Comparison of ENCODE assay signal across 8 cellular contexts in genomic region chr4:42656986-42657792, GRCh38. TPM values are rescaled to one million over a fixed set of nuclear protein-coding genes. Genes with fewer than 3 reads are reported as not detected.
A peak's percentile ranks its signal among the peaks of the same experiment; 100 is the strongest.
DNase-seq lines count a peak whose midpoint lies in the region; ATAC-seq and TF ChIP-seq lines count a peak whose summit lies in the region.

Gene ATP8A1 (minus strand): TSS chr4:42657105. CDS start chr4:42656873, 232 bp downstream.

- H2BK15ac ChIP-seq in H9 (ENCODE audit: low read depth, low read length) = no peak within 1 kb of the TSS

- peaks cover 20 to 40% of the 10 kb centered on the region in 2 experiments for H3K4me1 Mint-ChIP-seq in H9
- H3K4me1 Mint-ChIP-seq in natural killer cell treated with Interleukin-12 subunit alpha and Interleukin-12 subunit beta and Interleukin-15 and Interleukin-18, amount 100 ng/mL, for 72 hours (ENCODE audit: low read depth in 2 of 2) = peaks cover 41 to 43% of the 10 kb centered on the region in 2 donors

- H2BK5ac ChIP-seq in H9 (ENCODE audit: insufficient read length, low read length) = no peak within 1 kb of the TSS

- no peak within 1 kb of the TSS for H2BK120ac ChIP-seq in H9 (ENCODE audit: low read depth, low read length, poor library complexity, severe bottlenecking)

- no peak within 1 kb of the TSS for H3K23ac ChIP-seq in H9 (ENCODE audit: insufficient read length, low read depth, low read length)

- peak within 1 kb of the TSS; percentile 81 for H3K4me3 ChIP-seq in fibroblast of the aortic adventitia (ENCODE audit: low read depth, low read length)

- no peaks in the 10 kb centered on the region for H4K20me1 ChIP-seq in H9 (ENCODE audit: control insufficient read depth, insufficient read depth, insufficient read length)

- no peak within 1 kb of the TSS for H4K5ac ChIP-seq in H9 (ENCODE audit: insufficient read length, low read depth, low read length)

- peaks cover 17% of the 10 kb centered on the region for H3K27me3 Mint-ChIP-seq in H9 (ENCODE audit: low read depth)
- no peaks in the 10 kb centered on the region for H3K27me3 Mint-ChIP-seq in natural killer cell treated with Interleukin-12 subunit alpha and Interleukin-12 subunit beta and Interleukin-15 and Interleukin-18, amount 100 ng/mL, for 72 hours

- peak within 1 kb of the TSS; percentile 100 for H3K27ac Mint-ChIP-seq in H9
- H3K27ac Mint-ChIP-seq in natural killer cell treated with Interleukin-12 subunit alpha and Interleukin-12 subunit beta and Interleukin-15 and Interleukin-18, amount 100 ng/mL, for 72 hours = peak within 1 kb of the TSS; percentile 96

- H3K4me3 Mint-ChIP-seq in H9 = peak within 1 kb of the TSS; percentile 82 to 96
- H3K4me3 Mint-ChIP-seq in natural killer cell treated with Interleukin-12 subunit alpha and Interleukin-12 subunit beta and Interleukin-15 and Interleukin-18, amount 100 ng/mL, for 72 hours = peak within 1 kb of the TSS; percentile 86

- no peak within 1 kb of the TSS for H4K91ac ChIP-seq in H9 (ENCODE audit: insufficient read length, low read depth, low read length)

- peaks cover 0 to 10% (median 9%) of the 10 kb centered on the region in 3 experiments; a peak in 6 of 7 replicates for H3K36me3 Mint-ChIP-seq in H9 (ENCODE audit: insufficient read depth in 1 of 3, low read depth in 3 of 3)
- peaks cover 23% of the 10 kb centered on the region for H3K36me3 Mint-ChIP-seq in natural killer cell treated with Interleukin-12 subunit alpha and Interleukin-12 subunit beta and Interleukin-15 and Interleukin-18, amount 100 ng/mL, for 72 hours

- TF ChIP-seq CTCF in H9 (conservative IDR thresholded peaks at IDR 0.05) (no peak), fibroblast of the aortic adventitia (IDR thresholded peaks at IDR 0.05; ENCODE audit: insufficient read depth, low read length) (peak; percentile 27)

- peak within 1 kb of the TSS; percentile 97 for H3K18ac ChIP-seq in H9 (ENCODE audit: insufficient read length, low read depth, low read length)

- no peaks in the 10 kb centered on the region for H3K79me2 ChIP-seq in H9 (ENCODE audit: insufficient read depth, low read length)

- peak; percentile 93 for TF ChIP-seq POLR2A in Raji (IDR thresholded peaks at IDR 0.05; ENCODE audit: insufficient read depth, low read depth, low read length)

- no peaks in the 10 kb centered on the region for H3K79me1 ChIP-seq in H9 (ENCODE audit: insufficient read depth, low read depth, low read length, poor library complexity, severe bottlenecking)

- H3K14ac ChIP-seq in H9 (ENCODE audit: insufficient read depth, low read length) = peak within 1 kb of the TSS; percentile 91

- no peak within 1 kb of the TSS for H3K4ac ChIP-seq in H9 (ENCODE audit: low read depth, low read length)

- no CpG with 5 or more reads among the region's 68 CpGs for WGBS in H9 (ENCODE audit: extremely low coverage, insufficient read length, low lambda C conversion rate)

- peak within 1 kb of the TSS; percentile 84 for H3K27ac ChIP-seq in H9 (ENCODE audit: insufficient read length, low read depth, low read length)

- no peak within 1 kb of the TSS for H4K8ac ChIP-seq in H9 (replicated peaks; ENCODE audit: insufficient read length, low read depth, low read length)

- no peaks in the 10 kb centered on the region for H3K9me3 ChIP-seq in H9 (ENCODE audit: control insufficient read depth, low read depth, low read length)

- no peak within 1 kb of the TSS for H3K56ac ChIP-seq in H9 (ENCODE audit: insufficient read length, low read depth, low read length)

- ATAC-seq in natural killer cell treated with Interleukin-12 subunit alpha and Interleukin-12 subunit beta and Interleukin-15 and Interleukin-18, amount 100 ng/mL, for 72 hours = peak; percentile 95 to 97

- peak within 1 kb of the TSS; percentile 87 for H3K9ac ChIP-seq in H9 (ENCODE audit: extremely low read depth, insufficient read length, low read length)

- H3K4me1 ChIP-seq in H9 (ENCODE audit: insufficient read depth, low read length) = no peaks in the 10 kb centered on the region

- DNase-seq in ELR (ENCODE audit: low read depth) (peak; percentile 80), H9 (peak; percentile 95), M059J (ENCODE audit: low read depth) (peak; percentile 83), fibroblast of the aortic adventitia (ENCODE audit: low read depth) (peak; percentile 73)
- peak; percentile 92 for DNase-seq in activated T-helper 9 cell treated with anti-CD3 and anti-CD28 coated beads, Interleukin-2, amount 50 U/mL, for 16 hours (ENCODE audit: low read depth)
- DNase-seq in natural killer cell treated with Interleukin-12 subunit alpha and Interleukin-12 subunit beta and Interleukin-15 and Interleukin-18, amount 100 ng/mL, for 72 hours (ENCODE audit: low spot score) = peak; percentile 97
- DNase-seq in stimulated activated naive CD4-positive, alpha-beta T cell treated with Interleukin-2 at 50 U/mL for 16 hours (lab: John Stamatoyannopoulos, UW) = peak; percentile 93

- H2BK20ac ChIP-seq in H9 (ENCODE audit: low read depth, low read length, poor library complexity, severe bottlenecking) = no peak within 1 kb of the TSS

- peak within 1 kb of the TSS; percentile 73 for H3K4me2 ChIP-seq in H9 (ENCODE audit: insufficient read depth, insufficient read length, low read length)

- peaks cover 10% of the 10 kb centered on the region for H3K23me2 ChIP-seq in H9 (ENCODE audit: insufficient read length, low read depth, low read length, poor library complexity, severe bottlenecking)

- no peak within 1 kb of the TSS for H2BK12ac ChIP-seq in H9 (ENCODE audit: insufficient read length, low read depth, low read length)

- H3K9me3 Mint-ChIP-seq in H9 = peaks cover 0 to 8% of the 10 kb centered on the region in 2 experiments; a peak in 4 of 5 replicates
- H3K9me3 Mint-ChIP-seq in natural killer cell treated with Interleukin-12 subunit alpha and Interleukin-12 subunit beta and Interleukin-15 and Interleukin-18, amount 100 ng/mL, for 72 hours = peaks cover 8% of the 10 kb centered on the region

- H3T11ph ChIP-seq in H9 (ENCODE audit: low read length) = no peak within 1 kb of the TSS

- H3K27me3 ChIP-seq in H9 (ENCODE audit: insufficient read depth, low read length) = no peaks in the 10 kb centered on the region

- no peak within 1 kb of the TSS for H2AK5ac ChIP-seq in H9 (ENCODE audit: insufficient read length, low read length)

- H2AFZ ChIP-seq in H9 (ENCODE audit: low read length) = peak within 1 kb of the TSS; percentile 53

RNA-seq across cellular contexts. Expression of gene ATP8A1, which starts in this region (rescaled TPM):
- 5.1 and 5.7 TPM in 2 replicates for total RNA-seq in H9 (2021)
- total RNA-seq in M059J (2014; rRNA removed; shearing (Covaris generic)) = 0.81 and 1.3 TPM in 2 replicates
- total RNA-seq in fibroblast of the aortic adventitia (ENCODE audit: low replicate concordance) = 7.5 TPM in 2 replicates
- 10 to 100 TPM; 20.5 to 52.9 TPM for total RNA-seq in natural killer cell treated with Interleukin-12 subunit alpha and Interleukin-12 subunit beta and Interleukin-15 and Interleukin-18, amount 100 ng/mL, for 72 hours

Comparison
In these comparisons a context has a peak if more than half of its experiments do, and no peak if none do; other contexts are left out.
1. Peak in every context shown above with its lines: DNase-seq, ATAC-seq, H3K4me3 ChIP-seq and H3K27ac ChIP-seq.